ENCODE assay signal across 9 cellular contexts in genomic region chr5:138138949-138139775, GRCh38. TPM values are rescaled to one million over a fixed set of nuclear protein-coding genes. Genes with fewer than 3 reads are reported as not detected.
DNase-seq lines count a peak whose midpoint lies in the region; ATAC-seq and TF ChIP-seq lines count a peak whose summit lies in the region.
"Had no signal": no experiment of that assay in that cellular context is flagged by ENCODE, and none has a peak within 500 bp of the region (broad histone marks: within the 10 kb centered on the region; RNA-seq: fewer than 3 reads in every experiment).

A gene with protein sequence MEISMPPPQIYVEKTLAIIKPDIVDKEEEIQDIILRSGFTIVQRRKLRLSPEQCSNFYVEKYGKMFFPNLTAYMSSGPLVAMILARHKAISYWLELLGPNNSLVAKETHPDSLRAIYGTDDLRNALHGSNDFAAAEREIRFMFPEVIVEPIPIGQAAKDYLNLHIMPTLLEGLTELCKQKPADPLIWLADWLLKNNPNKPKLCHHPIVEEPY (minus strand): TSS chr5:138139428. CDS start chr5:138138780, 648 bp downstream.

- DNase-seq in COLO668 (lab: John Stamatoyannopoulos, UW; ENCODE audit: unreplicated experiment) (peak; percentile 75), SK-N-DZ (ENCODE audit: low spot score) (peak; percentile 73), foreskin fibroblast (peak; percentile 23 to 79), naive B cell (peak; percentile 8), HuH-7 (ENCODE audit: low spot score) (no peak)
- DNase-seq: natural killer cell had no signal

- H3K36me3 Mint-ChIP-seq in naive B cell, result no peaks in the 10 kb centered on the region
- H3K36me3 Mint-ChIP-seq: natural killer cell had no signal

- peak within 1 kb of the TSS in 6 of 8 donors; percentile 15 to 60 (median 40) for H3K4me3 Mint-ChIP-seq in naive B cell
- H3K4me3 Mint-ChIP-seq: natural killer cell had no signal

- H3K4me3 ChIP-seq in foreskin fibroblast (ENCODE audit: low read depth in 1 of 2, low read length in 2 of 2), result peak within 1 kb of the TSS; percentile 46 to 65

- peaks cover 10 to 25% (median 20%) of the 10 kb centered on the region in 3 donors for H3K27me3 Mint-ChIP-seq in naive B cell

- H3K27ac Mint-ChIP-seq in naive B cell, result no peak within 1 kb of the TSS
- H3K27ac Mint-ChIP-seq: natural killer cell had no signal

- no peaks in the 10 kb centered on the region for H3K9me3 Mint-ChIP-seq in naive B cell
- H3K9me3 Mint-ChIP-seq: natural killer cell had no signal

- TF ChIP-seq CTCF in foreskin fibroblast (IDR thresholded peaks at IDR 0.05; ENCODE audit: low read depth, low read length), result no peak

- ATAC-seq in HG03039 (IDR thresholded peaks at IDR 0.05; ENCODE audit: unreplicated experiment), result peak; percentile 59
- peak; percentile 16 to 40 for ATAC-seq in naive B cell (ENCODE audit: low read depth in 2 of 2)
- ATAC-seq in HG02763 (IDR thresholded peaks at IDR 0.05; ENCODE audit: unreplicated experiment), result no peak
- no peak for ATAC-seq in HG03097 (IDR thresholded peaks at IDR 0.05; ENCODE audit: low FRiP score, unreplicated experiment)

- peaks cover 5 to 13% (median 11%) of the 10 kb centered on the region in 3 donors for H3K4me1 Mint-ChIP-seq in naive B cell
- H3K4me1 Mint-ChIP-seq: natural killer cell had no signal

RNA-seq across cellular contexts. Expression of the gene that starts here (rescaled TPM):
- not detected in 2 replicates for polyA plus RNA-seq in SK-N-DZ (2014; cell fraction: cytosol; rRNA removed)
- polyA plus RNA-seq in SK-N-DZ (2014; cell fraction: nucleus; rRNA removed), result 0.65 TPM in 1 of 2 replicates, not detected in the other
- polyA plus RNA-seq in naive B cell (ENCODE audit: low read depth in 6 of 6), result not detected

Comparison
In these comparisons a context has a peak if more than half of its experiments do, and no peak if none do; other contexts are left out.
1. Peak in DNase-seq and ATAC-seq in naive B cell; RNA of the gene not detected or under 1 TPM.